In genomic region chr2:119442850-119443249, GRCh38 we compare ENCODE assay signal across 14 cellular contexts. TPM values are rescaled to one million over a fixed set of nuclear protein-coding genes. Genes with fewer than 3 reads are reported as not detected.
A peak's percentile ranks its signal among the peaks of the same experiment; 100 is the strongest.
DNase-seq lines count a peak whose midpoint lies in the region; ATAC-seq lines count a peak whose summit lies in the region.
"Had no signal": no experiment of that assay in that cellular context is flagged by ENCODE, and none has a peak within 500 bp of the region (broad histone marks: within the 10 kb centered on the region; RNA-seq: fewer than 3 reads in every experiment).

No MANE protein-coding gene starts in this region.

- ATAC-seq in left lobe of liver, result peak; percentile 29
- ATAC-seq: CD8-positive, alpha-beta T cell had no signal

- peak; percentile 19 for DNase-seq in activated effector memory CD4-positive, alpha-beta T cell treated with anti-CD3 and anti-CD28 coated beads, Interleukin-2, amount 50 U/mL, for 16 hours
- no peak for DNase-seq in activated effector memory CD4-positive, alpha-beta T cell treated with Interleukin-2 at 50 U/mL for 16 hours
- DNase-seq in left lobe of liver (ENCODE audit: low spot score) (no peak), mesenteric fat pad (ENCODE audit: low spot score) (peak; percentile 80), NOMO-1 treated with DMSO at 0.1 percent for 48 hours (lab: John Stamatoyannopoulos, UW; ENCODE audit: unreplicated experiment) (no peak), KG1 (lab: John Stamatoyannopoulos, UW) (no peak), SIG-M5 (lab: John Stamatoyannopoulos, UW) (no peak)
- no peak for DNase-seq in activated CD8-positive, alpha-beta memory T cell treated with anti-CD3 and anti-CD28 coated beads, Interleukin-2, amount 50 U/mL, for 4 hours
- DNase-seq: Caco-2; CD4-positive, CD25-positive, alpha-beta regulatory T cell; CD8-positive, alpha-beta T cell; DMS153; DND-41 had no signal

RNA-seq across cellular contexts. Expression of gene TMEM37, which starts 11.2 kb away (rescaled TPM):
- total RNA-seq in left lobe of liver (85.7 TPM), mesenteric fat pad (56.4 TPM)
- total RNA-seq: B cell; CD4-positive, CD25-positive, alpha-beta regulatory T cell; CD8-positive, alpha-beta T cell had no signal

Comparison
In these comparisons a context has a peak if more than half of its experiments do, and no peak if none do; other contexts are left out.
1. DNase-seq: peak in activated effector memory CD4-positive, alpha-beta T cell treated with anti-CD3 and anti-CD28 coated beads, Interleukin-2, amount 50 U/mL, for 16 hours (single experiment) and mesenteric fat pad (single experiment); none in activated effector memory CD4-positive, alpha-beta T cell treated with Interleukin-2 at 50 U/mL for 16 hours (single experiment), left lobe of liver (single experiment), activated CD8-positive, alpha-beta memory T cell treated with anti-CD3 and anti-CD28 coated beads, Interleukin-2, amount 50 U/mL, for 4 hours (single experiment), NOMO-1 treated with DMSO at 0.1 percent for 48 hours (single experiment), KG1 (single experiment) and SIG-M5 (single experiment).